28 cellular contexts compared by ENCODE assay signal in genomic region chr7:156889746-156890145, GRCh38.
"Had no signal": no experiment of that assay in that cellular context is flagged by ENCODE, and none has a peak within 500 bp of the region (broad histone marks: within the 10 kb centered on the region; RNA-seq: fewer than 3 reads in every experiment).

No MANE protein-coding gene starts in this region.

- H3K9me3 ChIP-seq: esophagus squamous epithelium, gastrocnemius medialis, left lung, ovary, psoas muscle, right atrium auricular region, thyroid gland had no signal

- H3K4me3 Mint-ChIP-seq: activated CD4-positive, alpha-beta T cell treated with anti-CD3 and anti-CD28 coated beads for 36 hours; activated T-cell treated with anti-CD3 and anti-CD28 coated beads, Interleukin-2, amount 50 U/mL, for 24 hours; central memory CD8-positive, alpha-beta T cell; effector memory CD8-positive, alpha-beta T cell; T-helper 17 cell had no signal

- H3K36me3 ChIP-seq: brain microvascular endothelial cell, esophagus squamous epithelium, gastrocnemius medialis, left lung, ovary, right atrium auricular region, thyroid gland had no signal

- H3K4me3 ChIP-seq: esophagus squamous epithelium, gastrocnemius medialis, left lung, lung, ovary, psoas muscle, right atrium auricular region, thyroid gland had no signal

- FAIRE-seq: colon had no signal

- H3K27ac Mint-ChIP-seq: activated B cell treated with CpG ODN at 0.5 μM for 24 hours; activated CD4-positive, alpha-beta T cell treated with anti-CD3 and anti-CD28 coated beads for 36 hours; activated T-cell treated with anti-CD3 and anti-CD28 coated beads, Interleukin-2, amount 50 U/mL, for 24 hours; activated T-helper 2 cell treated with anti-CD3 and anti-CD28 coated beads, Interferon-gamma antibody, Interleukin-2, Interleukin-4, amounts not matched to agents 10 μg/mL and 5 μg/mL and 100 μg/mL, durations not matched to agents 14 hours and 24 hours and 36 hours; T-helper 17 cell had no signal

- H3K27ac ChIP-seq: brain microvascular endothelial cell, esophagus squamous epithelium, left lung, ovary, psoas muscle, right atrium auricular region, thyroid gland had no signal

- H3K27me3 Mint-ChIP-seq: activated B cell treated with CpG ODN at 0.5 μM for 24 hours; activated CD4-positive, alpha-beta T cell treated with anti-CD3 and anti-CD28 coated beads for 36 hours; activated T-cell treated with anti-CD3 and anti-CD28 coated beads, Interleukin-2, amount 50 U/mL, for 24 hours; central memory CD8-positive, alpha-beta T cell; effector memory CD8-positive, alpha-beta T cell; naive B cell; T-helper 17 cell had no signal

- H3K36me3 Mint-ChIP-seq: naive B cell had no signal

- ATAC-seq: activated CD4-positive, alpha-beta T cell treated with anti-CD3 and anti-CD28 coated beads for 36 hours; effector memory CD8-positive, alpha-beta T cell; gastrocnemius medialis; left lung; psoas muscle; stimulated activated naive CD8-positive, alpha-beta T cell treated with anti-CD3 and anti-CD28 coated beads, Interleukin-15, Interleukin-2, amounts not matched to agents 100 U/mL and 50 U/mL, for 24 hours; T-helper 17 cell had no signal

- DNase-seq: activated B cell treated with CpG ODN at 0.5 μM for 24 hours; activated CD4-positive, alpha-beta T cell treated with anti-CD3 and anti-CD28 coated beads for 36 hours; activated CD4-positive, alpha-beta T cell treated with anti-CD3 and anti-CD28 coated beads, Interleukin-2, amount 50 U/mL, for 4 hours; activated CD8-positive, alpha-beta memory T cell treated with anti-CD3 and anti-CD28 coated beads for 24 hours; activated CD8-positive, alpha-beta memory T cell treated with anti-CD3 and anti-CD28 coated beads, Interleukin-2, amount 50 U/mL, for 4 hours; activated naive CD4-positive, alpha-beta T cell; activated T-cell treated with anti-CD3 and anti-CD28 coated beads, Interleukin-2, amount 50 U/mL, for 24 hours; aorta; brain microvascular endothelial cell; effector memory CD8-positive, alpha-beta T cell; esophagus squamous epithelium; gastrocnemius medialis; hippocampal formation; kidney glomerular epithelial cell; left lung; naive B cell; ovary; psoas muscle; stimulated activated CD4-positive, alpha-beta T cell treated with anti-CD3 and anti-CD28 coated beads, Interleukin-12 subunit alpha, Interleukin-12 subunit beta, amount 100 ng/mL, for 4 hours; stimulated activated CD4-positive, alpha-beta T cell treated with anti-CD3 and anti-CD28 coated beads, Interleukin-4, amount 100 ng/mL, for 4 hours; stimulated activated naive CD8-positive, alpha-beta T cell treated with anti-CD3 and anti-CD28 coated beads, Interleukin-15, Interleukin-2, amounts not matched to agents 100 U/mL and 50 U/mL, for 24 hours; T-helper 17 cell; thyroid gland had no signal

- H3K27me3 ChIP-seq: brain microvascular endothelial cell, esophagus squamous epithelium, gastrocnemius medialis, left lung, ovary, right atrium auricular region, thyroid gland had no signal

- H3K9me3 Mint-ChIP-seq: activated B cell treated with CpG ODN at 0.5 μM for 24 hours; activated T-cell treated with anti-CD3 and anti-CD28 coated beads, Interleukin-2, amount 50 U/mL, for 24 hours; activated T-helper 2 cell treated with anti-CD3 and anti-CD28 coated beads, Interferon-gamma antibody, Interleukin-2, Interleukin-4, amounts not matched to agents 10 μg/mL and 5 μg/mL and 100 μg/mL, durations not matched to agents 14 hours and 24 hours and 36 hours; central memory CD8-positive, alpha-beta T cell; effector memory CD8-positive, alpha-beta T cell; naive B cell had no signal
